ENCODE assay signal across 1 cellular context in genomic region chr2:105337122-105338019, GRCh38.
TF ChIP-seq lines count a peak whose summit lies in the region.

TSS of gene C2orf49 (plus strand) at chr2:105337540. CDS start at chr2:105337588, 48 bp downstream.

TF ChIP-seq in K562, 482 proteins besides CTCF, POLR2A, EP300 and RAD21 (continued from another document and continues in another):
- TF ChIP-seq ZBTB43 (CRISPR knock-in tag; IDR thresholded peaks at IDR 0.05): no peak
- no peak for TF ChIP-seq MED1 (CRISPR knock-in tag; IDR thresholded peaks at IDR 0.05; ENCODE audit: borderline replicate concordance)
- no peak for TF ChIP-seq ZNF75A (CRISPR knock-in tag; IDR thresholded peaks at IDR 0.05)
- no peak for TF ChIP-seq BRF1 (IDR thresholded peaks at IDR 0.05; ENCODE audit: borderline replicate concordance, extremely low read depth, insufficient read length)
- no peak for TF ChIP-seq CCAR2 (IDR thresholded peaks at IDR 0.05; ENCODE audit: low read depth, low read length)
- TF ChIP-seq CREM (IDR thresholded peaks at IDR 0.05; ENCODE audit: low read depth): peak; percentile 99
- no peak for TF ChIP-seq EZH2 (IDR thresholded peaks at IDR 0.05; ENCODE audit: borderline replicate concordance, low read depth, low read length)
- no peak for TF ChIP-seq MTF1 (CRISPR knock-in tag; IDR thresholded peaks at IDR 0.05; ENCODE audit: borderline replicate concordance)
- TF ChIP-seq CBFA2T2 (conservative IDR thresholded peaks at IDR 0.05): no peak
- TF ChIP-seq ZNF395 (CRISPR knock-in tag; IDR thresholded peaks at IDR 0.05): peak; percentile 24
- TF ChIP-seq PHF8 (IDR thresholded peaks at IDR 0.05; ENCODE audit: borderline replicate concordance, low read length): peak; percentile 66; the same call in 1 of the 2 replicates
- TF ChIP-seq MBD2 (IDR thresholded peaks at IDR 0.05; ENCODE audit: borderline replicate concordance, low read depth): peak; percentile 23
- peak in 1 of 2 experiments; percentile 53 for TF ChIP-seq NCOA2 (IDR thresholded peaks at IDR 0.05; ENCODE audit: partially characterized antibody in 2 of 2)
- TF ChIP-seq TEAD4 (IDR thresholded peaks at IDR 0.05; ENCODE audit: low read length): peak; percentile 67
- TF ChIP-seq TEAD4 (CRISPR knock-in tag; IDR thresholded peaks at IDR 0.05; ENCODE audit: borderline replicate concordance): no peak
- no peak for TF ChIP-seq CEBPB (tag; IDR thresholded peaks at IDR 0.05)
- TF ChIP-seq PTTG1 (tag; IDR thresholded peaks at IDR 0.05; ENCODE audit: low read depth): no peak
- TF ChIP-seq TEAD2 (tag; IDR thresholded peaks at IDR 0.05): no peak
- peak; percentile 93 for TF ChIP-seq HLTF (IDR thresholded peaks at IDR 0.05)
- no peak for TF ChIP-seq MITF (IDR thresholded peaks at IDR 0.05)
- TF ChIP-seq ELF2 (CRISPR knock-in tag; IDR thresholded peaks at IDR 0.05): no peak
- TF ChIP-seq ZBTB12 (CRISPR knock-in tag; IDR thresholded peaks at IDR 0.05): peak; percentile 99
- TF ChIP-seq ZNF407 (IDR thresholded peaks at IDR 0.05; ENCODE audit: low read depth): no peak
- no peak for TF ChIP-seq ZFPM2 (CRISPR knock-in tag; IDR thresholded peaks at IDR 0.05)
- TF ChIP-seq ZNF830 (CRISPR knock-in tag; IDR thresholded peaks at IDR 0.05): no peak
- TF ChIP-seq EHMT2 (IDR thresholded peaks at IDR 0.05): no peak
- TF ChIP-seq CREB3L1 (IDR thresholded peaks at IDR 0.05; ENCODE audit: borderline replicate concordance, low read depth): peak; percentile 80
- TF ChIP-seq POLR2AphosphoS5 (IDR thresholded peaks at IDR 0.05; ENCODE audit: control insufficient read depth, insufficient read depth, low read depth, low read length): peak; percentile 62
- TF ChIP-seq FOXM1 (IDR thresholded peaks at IDR 0.05; ENCODE audit: low read depth): peak; percentile 41; the same call in 1 of the 2 replicates
- TF ChIP-seq FOXM1 (CRISPR knock-in tag; IDR thresholded peaks at IDR 0.05; ENCODE audit: low read depth): no peak
- TF ChIP-seq BMI1 (IDR thresholded peaks at IDR 0.05; ENCODE audit: low read length): no peak; the same call in 1 of the 2 replicates
- no peak for TF ChIP-seq ZNF311 (CRISPR knock-in tag; IDR thresholded peaks at IDR 0.05)
- no peak for TF ChIP-seq CBFB (CRISPR knock-in tag; IDR thresholded peaks at IDR 0.05)
- TF ChIP-seq FOXJ3 (CRISPR knock-in tag; IDR thresholded peaks at IDR 0.05): no peak
- peak in 2 of 3 experiments; percentile 74 to 80 for TF ChIP-seq YY1 (IDR thresholded peaks at IDR 0.05; ENCODE audit: borderline replicate concordance in 1 of 3, control insufficient read depth in 1 of 3, extremely low read depth in 1 of 3, insufficient read depth in 3 of 3, insufficient read length in 1 of 3, insufficient replicate concordance in 2 of 3, low read depth in 1 of 3, low read length in 2 of 3)
- no peak for TF ChIP-seq ID3 (CRISPR knock-in tag; IDR thresholded peaks at IDR 0.05)
- TF ChIP-seq ID3 (tag; IDR thresholded peaks at IDR 0.05): peak; percentile 77
- TF ChIP-seq RCOR1 (IDR thresholded peaks at IDR 0.05; ENCODE audit: borderline replicate concordance in 1 of 2, low read depth in 2 of 2, low read length in 2 of 2): no peak
- TF ChIP-seq SMARCB1 (IDR thresholded peaks at IDR 0.05; ENCODE audit: insufficient read length, low read depth): no peak
- no peak for TF ChIP-seq ZBED1 (IDR thresholded peaks at IDR 0.05)
- no peak for TF ChIP-seq GTF2B (IDR thresholded peaks at IDR 0.05; ENCODE audit: extremely low read depth, insufficient read length)
- no peak for TF ChIP-seq STAT6 (CRISPR knock-in tag; IDR thresholded peaks at IDR 0.05)
- peak; percentile 75; the same call in 1 of the 2 replicates for TF ChIP-seq NFXL1 (CRISPR knock-in tag; IDR thresholded peaks at IDR 0.05)
- TF ChIP-seq HNRNPK (IDR thresholded peaks at IDR 0.05; ENCODE audit: low read depth, low read length, poor library complexity, severe bottlenecking): no peak
